ENCODE assay signal across 9 cellular contexts in the genomic region with DNA sequence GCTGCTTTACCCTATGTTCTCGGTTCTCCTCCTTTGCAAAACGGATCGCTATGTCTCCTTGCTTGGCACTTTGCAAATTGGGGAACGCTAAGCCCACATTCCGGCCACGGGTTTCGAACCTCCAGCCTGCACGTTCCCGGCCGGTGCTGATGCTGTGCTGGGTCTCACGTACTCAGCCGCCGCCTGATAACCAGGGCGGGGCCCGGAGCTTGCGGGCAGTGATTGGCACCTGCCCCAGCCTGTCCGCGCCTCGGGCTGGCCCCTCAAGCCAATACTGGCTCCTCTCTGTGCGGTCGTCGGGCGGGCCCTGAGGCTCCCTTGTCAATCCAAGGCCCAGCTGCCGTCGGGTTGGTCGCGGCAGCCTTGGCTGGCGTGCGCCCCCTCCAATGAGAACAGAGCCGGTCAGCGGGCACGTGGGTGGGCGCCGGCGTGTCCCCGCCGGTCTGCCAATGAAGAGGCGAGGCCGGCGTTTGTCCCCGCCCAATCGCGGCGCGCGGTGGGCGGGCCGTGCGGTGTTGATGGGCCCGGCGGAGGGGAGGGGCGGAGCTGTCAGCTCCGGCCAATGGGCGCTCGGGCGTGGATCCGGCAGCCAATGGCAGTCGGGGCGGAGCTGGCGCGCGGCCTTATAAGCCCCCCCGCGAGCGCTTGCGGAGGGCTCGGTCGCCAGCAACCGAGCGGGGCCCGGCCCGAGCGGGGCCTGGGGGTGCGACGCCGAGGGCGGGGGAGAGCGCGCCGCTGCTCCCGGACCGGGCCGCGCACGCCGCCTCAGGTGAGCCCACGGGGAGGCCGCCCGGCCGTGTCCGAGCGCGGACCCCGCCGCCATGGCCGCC. TPM values are rescaled to one million over a fixed set of nuclear protein-coding genes. Genes with fewer than 3 reads are reported as not detected.
DNase-seq lines count a peak whose midpoint lies in the region; ATAC-seq, FAIRE-seq and TF ChIP-seq lines count a peak whose summit lies in the region.
"Had no signal": no experiment of that assay in that cellular context is flagged by ENCODE, and none has a peak within 500 bp of the region (broad histone marks: within the 10 kb centered on the region; RNA-seq: fewer than 3 reads in every experiment).

A gene (plus strand): TSS at position 652 of the 830 bp plus-strand sequence. CDS start 63,778 bp downstream, outside the sequence.

- H4K20me1 ChIP-seq in keratinocyte (ENCODE audit: control insufficient read depth, extremely low read depth, insufficient read depth, low read length) = peaks cover 10% of the 10 kb centered on the region

- H3K4me2 ChIP-seq in keratinocyte (ENCODE audit: control insufficient read depth, extremely low read depth, insufficient read depth, low read depth, low read length) = peak within 1 kb of the TSS; percentile 100

- peak within 1 kb of the TSS; percentile 75 for H3K9ac ChIP-seq in keratinocyte (ENCODE audit: control insufficient read depth, extremely low read depth, insufficient read depth, low read length)

- peaks cover 36% of the 10 kb centered on the region for H3K4me1 ChIP-seq in keratinocyte (ENCODE audit: control insufficient read depth, extremely low read depth, insufficient read depth, low read length)

- H3K9me3 ChIP-seq in keratinocyte (ENCODE audit: control insufficient read depth, low read depth, low read length) = no peaks in the 10 kb centered on the region

- peak within 1 kb of the TSS; percentile 73 to 90 (median 85) for H3K4me3 ChIP-seq in keratinocyte (ENCODE audit: control insufficient read depth in 2 of 3, extremely low read depth in 1 of 3, insufficient read depth in 2 of 3, low read depth in 1 of 3, low read length in 3 of 3)

- H3K27ac ChIP-seq in keratinocyte (ENCODE audit: control insufficient read depth, insufficient read depth, low read length) = peak within 1 kb of the TSS; percentile 62

- peak; percentile 89 for ATAC-seq in GM19035 (IDR thresholded peaks at IDR 0.05; ENCODE audit: unreplicated experiment)
- ATAC-seq in HG03354 (IDR thresholded peaks at IDR 0.05; ENCODE audit: poor library complexity, severe bottlenecking, unreplicated experiment) = peak; percentile 89
- peak; percentile 96 to 97 for ATAC-seq in activated CD4-positive, CD25-positive, alpha-beta regulatory T cell treated with anti-CD3 and anti-CD28 coated beads, Interleukin-2, amount 50 U/mL, for 24 hours

- H3K79me2 ChIP-seq in keratinocyte (ENCODE audit: control insufficient read depth, insufficient read depth, low read length) = peaks cover 41% of the 10 kb centered on the region

- no peaks in the 10 kb centered on the region for H3K27me3 ChIP-seq in keratinocyte (ENCODE audit: control insufficient read depth, extremely low read depth, insufficient read depth, low read length)

- no peaks in the 10 kb centered on the region for H3K36me3 ChIP-seq in keratinocyte (ENCODE audit: control insufficient read depth in 2 of 2, extremely low read depth in 1 of 2, insufficient read depth in 2 of 2, low read length in 2 of 2)

- peaks cover 5% of the 10 kb centered on the region for H3K9me1 ChIP-seq in keratinocyte (ENCODE audit: control insufficient read depth, extremely low read depth, insufficient read depth, low read length)

- FAIRE-seq in keratinocyte (lab: Jason Lieb, UNC) = peak; percentile 46
- FAIRE-seq: colon had no signal

- dilution Hi-C loops in keratinocyte (cut with MboI; ENCODE audit: extremely low pct_ligation_motif_present, low sequenced_read_pairs) = no loop called here

- H2AFZ ChIP-seq in keratinocyte (ENCODE audit: control insufficient read depth, low read length) = peak within 1 kb of the TSS; percentile 89

- TF ChIP-seq CTCF in AG09319 (IDR thresholded peaks at IDR 0.05; ENCODE audit: low read depth, low read length) (no peak), keratinocyte (optimal IDR thresholded peaks at IDR 0.05 in 1 of 3, IDR thresholded peaks at IDR 0.05 in 1 of 3, conservative IDR thresholded peaks at IDR 0.05 in 1 of 3; ENCODE audit: extremely low read depth in 1 of 3, insufficient read depth in 2 of 3, low read length in 3 of 3) (no peak)

- peak; percentile 100 for DNase-seq in AG09319 (ENCODE audit: extremely low read depth, low read depth)
- peak; percentile 99 for DNase-seq in NCI-H446 treated with DMSO at 0.1 percent for 48 hours (lab: John Stamatoyannopoulos, UW)
- DNase-seq in cerebellar cortex (ENCODE audit: low spot score) = peak; percentile 99
- peak; percentile 93 for DNase-seq in keratinocyte (ENCODE audit: low read depth, low spot score)
- peak; percentile 99 for DNase-seq in stimulated activated CD4-positive, alpha-beta T cell treated with anti-CD3 and anti-CD28 coated beads, Interleukin-15, amount 100 ng/mL, for 24 hours

RNA-seq across cellular contexts. Expression of the gene that starts here (rescaled TPM):
- polyA plus RNA-seq in keratinocyte = 6.0 to 8.9 TPM (median 6.2 TPM) in 3 replicates
- polyA plus RNA-seq in keratinocyte (2011; ENCODE audit: low read depth) = 4.4 TPM
- polyA plus RNA-seq in keratinocyte (2011; cell fraction: cytosol; rRNA removed) = 3.6 and 6.2 TPM in 2 replicates
- polyA plus RNA-seq in keratinocyte (2011; cell fraction: nucleus; rRNA removed) = 15.4 and 21.1 TPM in 2 replicates
- polyA plus RNA-seq in keratinocyte (2012; ENCODE audit: low replicate concordance) = 11.5 and 11.8 TPM in 2 replicates
- 17.1 to 21.4 TPM (median 19.6 TPM) in 3 replicates for polyA minus RNA-seq in keratinocyte
- polyA minus RNA-seq in keratinocyte (2011; cell fraction: cytosol; rRNA and poly(A)+ RNA removed) = 27.8 TPM
- 33.1 and 43.6 TPM in 2 replicates for polyA minus RNA-seq in keratinocyte (2011; cell fraction: nucleus; rRNA and poly(A)+ RNA removed)

Comparison
In these comparisons a context has a peak if more than half of its experiments do, and no peak if none do; other contexts are left out.
1. Peak in every context shown above with its lines: DNase-seq, ATAC-seq, H3K4me3 ChIP-seq and H3K27ac ChIP-seq.